In the genomic region with DNA sequence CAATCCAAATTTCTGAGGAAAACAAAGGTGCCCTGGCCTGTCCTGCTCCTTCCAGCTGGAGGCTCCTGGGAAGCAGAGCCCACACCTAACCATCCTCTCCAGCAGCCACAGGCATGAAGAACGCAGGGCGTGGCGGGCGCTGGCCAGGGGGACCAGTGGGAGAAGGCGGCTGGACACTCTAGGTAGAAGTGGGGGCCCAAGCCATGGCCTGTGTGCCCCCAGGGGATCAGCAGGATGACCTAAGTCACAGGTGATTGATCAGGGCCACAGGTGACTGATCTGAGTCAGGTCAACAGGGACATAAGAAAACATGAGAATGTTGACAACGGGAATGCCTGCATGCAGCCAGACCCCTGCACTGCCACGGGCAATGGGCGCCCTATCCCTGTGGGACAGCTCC, we compare ENCODE assay signal across 19 cellular contexts. TPM values are rescaled to one million over a fixed set of nuclear protein-coding genes. Genes with fewer than 3 reads are reported as not detected.
"Had no signal": no experiment of that assay in that cellular context is flagged by ENCODE, and none has a peak within 500 bp of the region (broad histone marks: within the 10 kb centered on the region; RNA-seq: fewer than 3 reads in every experiment).

No MANE protein-coding gene starts in this region.

- H3K27ac ChIP-seq: brain microvascular endothelial cell, epithelial cell of prostate, hepatocyte, lower lobe of right lung had no signal

- ATAC-seq: activated CD8-positive, alpha-beta T cell treated with anti-CD3 and anti-CD28 coated beads, Interleukin-2, amount 10 ng/mL, durations not matched to agents 7 days and 5 days; activated naive CD8-positive, alpha-beta T cell treated with anti-CD3 and anti-CD28 coated beads, Interleukin-2, amount 50 U/mL, for 24 hours; lower lobe of right lung had no signal

- H2AFZ ChIP-seq: hepatocyte had no signal

- H3K9me3 ChIP-seq: lower lobe of right lung, spleen had no signal

- H3K4me3 Mint-ChIP-seq: activated CD8-positive, alpha-beta T cell treated with anti-CD3 and anti-CD28 coated beads, Interleukin-2, amount 10 ng/mL, durations not matched to agents 7 days and 5 days; activated naive CD4-positive, alpha-beta T cell treated with anti-CD3 and anti-CD28 coated beads, Interleukin-2, amount 10 ng/mL, durations not matched to agents 7 days and 5 days; activated naive CD8-positive, alpha-beta T cell treated with anti-CD3 and anti-CD28 coated beads, Interleukin-2, amount 50 U/mL, for 24 hours; endodermal cell had no signal

- DNase-seq: activated CD4-positive, alpha-beta T cell treated with anti-CD3 and anti-CD28 coated beads for 48 hours; activated CD8-positive, alpha-beta T cell treated with anti-CD3 and anti-CD28 coated beads, Interleukin-2, amount 10 ng/mL, durations not matched to agents 7 days and 5 days; activated effector memory CD4-positive, alpha-beta T cell treated with Interleukin-2 at 50 U/mL for 16 hours; activated naive CD4-positive, alpha-beta T cell treated with anti-CD3 and anti-CD28 coated beads, Interleukin-2, amount 10 ng/mL, durations not matched to agents 7 days and 5 days; activated naive CD8-positive, alpha-beta T cell treated with anti-CD3 and anti-CD28 coated beads, Interleukin-2, amount 50 U/mL, for 24 hours; activated T-cell treated with anti-CD3 and anti-CD28 coated beads, Interleukin-2, amount 50 U/mL, for 48 hours; brain microvascular endothelial cell; central memory CD4-positive, alpha-beta T cell; dorsolateral prefrontal cortex; endodermal cell; islet precursor cell; lower lobe of right lung; spleen; trophoblast cell had no signal

- H3K27me3 Mint-ChIP-seq: activated naive CD8-positive, alpha-beta T cell treated with anti-CD3 and anti-CD28 coated beads, Interleukin-2, amount 50 U/mL, for 24 hours; stimulated activated naive CD8-positive, alpha-beta T cell treated with anti-CD3 and anti-CD28 coated beads, Interleukin-15, Interleukin-2, amounts not matched to agents 100 ng/mL and 50 ng/mL, for 24 hours had no signal

- H3K4me2 ChIP-seq: hepatocyte had no signal

- H3K27ac Mint-ChIP-seq: activated naive CD4-positive, alpha-beta T cell treated with anti-CD3 and anti-CD28 coated beads, Interleukin-2, amount 10 ng/mL, durations not matched to agents 7 days and 5 days; activated naive CD8-positive, alpha-beta T cell treated with anti-CD3 and anti-CD28 coated beads, Interleukin-2, amount 50 U/mL, for 24 hours; nephron; T-helper 2 cell treated with Interferon-gamma antibody and Interleukin-4, amounts not matched to agents 5 μg/mL and 100 μg/mL, for 36 hours had no signal

- H3K4me3 ChIP-seq: hepatocyte, lower lobe of right lung had no signal

- H3K36me3 ChIP-seq: brain microvascular endothelial cell, lower lobe of right lung had no signal

- H3K9me3 Mint-ChIP-seq: activated naive CD4-positive, alpha-beta T cell treated with anti-CD3 and anti-CD28 coated beads, Interleukin-2, amount 10 ng/mL, durations not matched to agents 7 days and 5 days; activated naive CD8-positive, alpha-beta T cell treated with anti-CD3 and anti-CD28 coated beads, Interleukin-2, amount 50 U/mL, for 24 hours; endodermal cell; nephron; stimulated activated naive CD8-positive, alpha-beta T cell treated with anti-CD3 and anti-CD28 coated beads, Interleukin-15, Interleukin-2, amounts not matched to agents 100 ng/mL and 50 ng/mL, for 24 hours; T-helper 2 cell treated with Interferon-gamma antibody and Interleukin-4, amounts not matched to agents 5 μg/mL and 100 μg/mL, for 36 hours had no signal

- H3K27me3 ChIP-seq: dorsolateral prefrontal cortex, hepatocyte, spleen had no signal

RNA-seq across cellular contexts. Expression of gene LHX3, which starts 37.3 kb away (rescaled TPM):
- total RNA-seq: endodermal cell, hepatocyte, lower lobe of right lung, spleen had no signal
